22 cellular contexts compared by ENCODE assay signal in genomic region chr4:7286170-7286569, GRCh38.
"Had no signal": no experiment of that assay in that cellular context is flagged by ENCODE, and none has a peak within 500 bp of the region (broad histone marks: within the 10 kb centered on the region; RNA-seq: fewer than 3 reads in every experiment).

No MANE protein-coding gene starts in this region.

- H3K36me3 Mint-ChIP-seq: memory B cell, T-cell had no signal

- H3K27ac ChIP-seq: brain microvascular endothelial cell, esophagus squamous epithelium, heart right ventricle, right atrium auricular region had no signal

- H3K4me2 ChIP-seq: SK-N-SH had no signal

- H3K4me3 ChIP-seq: esophagus squamous epithelium, heart right ventricle, right atrium auricular region, stomach had no signal

- DNase-seq: activated CD4-positive, alpha-beta T cell treated with anti-CD3 and anti-CD28 coated beads, Interleukin-2, amount 10 ng/mL, durations not matched to agents 7 days and 5 days; activated CD4-positive, CD25-positive, alpha-beta regulatory T cell; activated CD8-positive, alpha-beta T cell treated with anti-CD3 and anti-CD28 coated beads, Interleukin-2, amount 10 ng/mL, durations not matched to agents 7 days and 5 days; activated naive CD4-positive, alpha-beta T cell treated with anti-CD3 and anti-CD28 coated beads for 36 hours; activated T-cell treated with anti-CD3 and anti-CD28 coated beads, Interleukin-2, amount 50 U/mL, for 24 hours; brain microvascular endothelial cell; effector CD8-positive, alpha-beta T cell; esophagus squamous epithelium; heart right ventricle; naive thymus-derived CD4-positive, alpha-beta T cell; SK-N-SH; small intestine; stimulated activated CD4-positive, alpha-beta T cell treated with anti-CD3 and anti-CD28 coated beads, Interleukin-15, amount 100 ng/mL, for 24 hours; stimulated activated CD4-positive, alpha-beta T cell treated with anti-CD3 and anti-CD28 coated beads, Interleukin-2, amount 100 ng/mL, for 48 hours; stomach; T-cell; T-helper 9 cell had no signal

- ATAC-seq: activated CD8-positive, alpha-beta T cell treated with anti-CD3 and anti-CD28 coated beads, Interleukin-2, amount 10 ng/mL, durations not matched to agents 7 days and 5 days; heart right ventricle; left ventricle myocardium superior; naive thymus-derived CD4-positive, alpha-beta T cell; T-cell had no signal

- H3K9ac ChIP-seq: SK-N-SH had no signal

- H3K4me1 Mint-ChIP-seq: activated CD4-positive, alpha-beta T cell treated with anti-CD3 and anti-CD28 coated beads, Interleukin-2, amount 10 ng/mL, durations not matched to agents 7 days and 5 days; memory B cell had no signal

- H3K9me2 ChIP-seq: SK-N-SH had no signal

- H3K9me3 Mint-ChIP-seq: activated CD4-positive, alpha-beta T cell treated with anti-CD3 and anti-CD28 coated beads, Interleukin-2, amount 10 ng/mL, durations not matched to agents 7 days and 5 days; activated naive CD4-positive, alpha-beta T cell treated with anti-CD3 and anti-CD28 coated beads for 36 hours; activated T-cell treated with anti-CD3 and anti-CD28 coated beads, Interleukin-2, amount 50 U/mL, for 24 hours; central memory CD8-positive, alpha-beta T cell; memory B cell; naive thymus-derived CD4-positive, alpha-beta T cell; T-cell had no signal

- H3K9me3 ChIP-seq: esophagus squamous epithelium, heart right ventricle, right atrium auricular region, SK-N-SH, stomach had no signal

- H3K4me3 Mint-ChIP-seq: activated CD4-positive, alpha-beta T cell treated with anti-CD3 and anti-CD28 coated beads, Interleukin-2, amount 10 ng/mL, durations not matched to agents 7 days and 5 days; activated CD8-positive, alpha-beta T cell treated with anti-CD3 and anti-CD28 coated beads, Interleukin-2, amount 10 ng/mL, durations not matched to agents 7 days and 5 days; activated naive CD4-positive, alpha-beta T cell treated with anti-CD3 and anti-CD28 coated beads for 36 hours; activated T-cell treated with anti-CD3 and anti-CD28 coated beads, Interleukin-2, amount 50 U/mL, for 24 hours; central memory CD8-positive, alpha-beta T cell; memory B cell; naive thymus-derived CD4-positive, alpha-beta T cell; T-cell had no signal

- H3K27ac Mint-ChIP-seq: activated CD4-positive, alpha-beta T cell treated with anti-CD3 and anti-CD28 coated beads, Interleukin-2, amount 10 ng/mL, durations not matched to agents 7 days and 5 days; activated CD8-positive, alpha-beta T cell treated with anti-CD3 and anti-CD28 coated beads, Interleukin-2, amount 10 ng/mL, durations not matched to agents 7 days and 5 days; activated naive CD4-positive, alpha-beta T cell treated with anti-CD3 and anti-CD28 coated beads for 36 hours; activated T-cell treated with anti-CD3 and anti-CD28 coated beads, Interleukin-2, amount 50 U/mL, for 24 hours; memory B cell; naive thymus-derived CD4-positive, alpha-beta T cell; progenitor cell of endocrine pancreas; T-cell had no signal

- H3K36me3 ChIP-seq: brain microvascular endothelial cell, esophagus squamous epithelium, heart right ventricle, right atrium auricular region, stomach had no signal

- H3K27me3 ChIP-seq: brain microvascular endothelial cell, right atrium auricular region had no signal
